Comparison of ENCODE assay signal across 23 cellular contexts in the genomic region with DNA sequence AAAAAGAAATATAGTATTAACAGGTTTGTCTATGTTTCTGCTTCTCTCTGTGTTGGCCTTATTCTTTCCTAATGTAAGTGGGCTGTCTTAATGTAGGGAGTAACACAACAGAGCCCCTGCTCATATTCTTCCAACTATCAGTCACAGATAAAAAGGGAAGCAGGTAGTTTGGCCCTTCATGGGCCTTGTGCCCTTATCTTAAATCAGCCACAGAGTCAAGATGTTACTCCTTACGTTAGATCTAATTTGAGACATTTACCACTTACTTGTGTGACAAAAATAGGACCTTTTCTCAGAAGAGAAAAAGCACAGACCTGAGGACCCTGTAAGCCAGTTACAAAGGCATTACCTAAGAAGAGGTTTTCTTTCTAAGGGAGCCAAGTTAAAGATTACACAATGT.
"Had no signal": no experiment of that assay in that cellular context is flagged by ENCODE, and none has a peak within 500 bp of the region (broad histone marks: within the 10 kb centered on the region; RNA-seq: fewer than 3 reads in every experiment).

No MANE protein-coding gene starts in this region.

- H3K27me3 ChIP-seq: dorsolateral prefrontal cortex, gastrocnemius medialis, neural progenitor cell, right lobe of liver, transverse colon, upper lobe of right lung, uterus had no signal

- H3K36me3 ChIP-seq: gastrocnemius medialis, right lobe of liver, thoracic aorta, transverse colon, upper lobe of right lung, uterus had no signal

- H3K4me1 ChIP-seq: gastrocnemius medialis, neural progenitor cell, parathyroid adenoma, right lobe of liver, transverse colon, upper lobe of right lung, uterus had no signal

- ATAC-seq: esophagus mucosa; gastrocnemius medialis; left lobe of liver; mucosa of descending colon; naive thymus-derived CD4-positive, alpha-beta T cell; right lobe of liver; stimulated activated naive B cell treated with anti-CD40 and anti-IgM and Interleukin-4, amounts not matched to agents 10 μg/mL and 1 μg/mL and 100 μg/mL, for 72 hours; upper lobe of right lung had no signal

- H3K27ac ChIP-seq: dorsolateral prefrontal cortex, epithelial cell of prostate, gastrocnemius medialis, neural progenitor cell, parathyroid adenoma, right lobe of liver, thoracic aorta, transverse colon, upper lobe of right lung, uterus had no signal

- DNase-seq: dorsolateral prefrontal cortex; effector CD4-positive, alpha-beta T cell; foreskin fibroblast; gastrocnemius medialis; head of caudate nucleus; kidney; mesenchymal stem cell; mucosa of descending colon; naive thymus-derived CD4-positive, alpha-beta T cell; right lobe of liver; small intestine; stimulated activated CD4-positive, alpha-beta T cell treated with anti-CD3 and anti-CD28 coated beads, Interleukin-15, amount 100 ng/mL, for 24 hours; stimulated activated CD4-positive, alpha-beta T cell treated with anti-CD3 and anti-CD28 coated beads, Interleukin-2, amount 100 ng/mL, for 48 hours; stimulated activated naive B cell treated with anti-CD40 and anti-IgM and Interleukin-4, amounts not matched to agents 10 μg/mL and 1 μg/mL and 100 μg/mL, for 72 hours; transverse colon; upper lobe of right lung; uterus had no signal

- H3K9me3 ChIP-seq: gastrocnemius medialis, right lobe of liver, thoracic aorta, upper lobe of right lung, uterus had no signal

- H3K4me3 ChIP-seq: dorsolateral prefrontal cortex, gastrocnemius medialis, mucosa of descending colon, neural progenitor cell, right lobe of liver, thoracic aorta, transverse colon, upper lobe of right lung, uterus had no signal
